In genomic region chr5:171386861-171387254, GRCh38 we compare ENCODE assay signal across 8 cellular contexts. TPM values are rescaled to one million over a fixed set of nuclear protein-coding genes. Genes with fewer than 3 reads are reported as not detected.
A peak's percentile ranks its signal among the peaks of the same experiment; 100 is the strongest.
DNase-seq lines count a peak whose midpoint lies in the region; ATAC-seq, FAIRE-seq and TF ChIP-seq lines count a peak whose summit lies in the region.

No MANE protein-coding gene starts in this region.

- H3K27me3 Mint-ChIP-seq in dendritic cell treated with granulocyte-macrophage colony-stimulating factor and Interleukin-4, amounts not matched to agents 40 ng/mL and 50 ng/mL, for 4 days, result no peaks in the 10 kb centered on the region
- H3K27me3 Mint-ChIP-seq in naive thymus-derived CD8-positive, alpha-beta T cell, result peaks cover 0 to 7% (median 0%) of the 10 kb centered on the region in 5 donors

- peaks cover 26% of the 10 kb centered on the region for H3K4me1 Mint-ChIP-seq in dendritic cell treated with granulocyte-macrophage colony-stimulating factor and Interleukin-4, amounts not matched to agents 40 ng/mL and 50 ng/mL, for 4 days (ENCODE audit: low read depth)
- peaks cover 25 to 53% (median 42%) of the 10 kb centered on the region in 4 donors for H3K4me1 Mint-ChIP-seq in naive thymus-derived CD8-positive, alpha-beta T cell

- ATAC-seq in GM18907 (IDR thresholded peaks at IDR 0.05; ENCODE audit: unreplicated experiment) (peak; percentile 2), GM21619 (IDR thresholded peaks at IDR 0.05; ENCODE audit: unreplicated experiment) (no peak)
- ATAC-seq in naive thymus-derived CD8-positive, alpha-beta T cell, result no peak

- intact Hi-C loops in dendritic cell treated with granulocyte-macrophage colony-stimulating factor and Interleukin-4, amounts not matched to agents 40 ng/mL and 50 ng/mL, for 4 days (cut with micrococcal nuclease), result no loop called here

- peak; percentile 63 for DNase-seq in NCI-H69 (lab: John Stamatoyannopoulos, UW)
- no peak for DNase-seq in naive thymus-derived CD8-positive, alpha-beta T cell
- DNase-seq in SHP77 treated with DMSO at 0.1 percent for 48 hours (lab: John Stamatoyannopoulos, UW), result no peak
- no peak for DNase-seq in H54 (ENCODE audit: insufficient read length, low spot score)
- DNase-seq in HCEC 1CT, result no peak

- H3K27ac Mint-ChIP-seq in dendritic cell treated with granulocyte-macrophage colony-stimulating factor and Interleukin-4, amounts not matched to agents 40 ng/mL and 50 ng/mL, for 4 days, result peak overlapping the region; percentile 94
- peak overlapping the region; percentile 98 to 100 (median 100) for H3K27ac Mint-ChIP-seq in naive thymus-derived CD8-positive, alpha-beta T cell

- peak overlapping the region; percentile 95 for H3K4me3 Mint-ChIP-seq in dendritic cell treated with granulocyte-macrophage colony-stimulating factor and Interleukin-4, amounts not matched to agents 40 ng/mL and 50 ng/mL, for 4 days
- peak overlapping the region; percentile 91 to 99 (median 98) for H3K4me3 Mint-ChIP-seq in naive thymus-derived CD8-positive, alpha-beta T cell

- no peaks in the 10 kb centered on the region for H3K9me3 Mint-ChIP-seq in dendritic cell treated with granulocyte-macrophage colony-stimulating factor and Interleukin-4, amounts not matched to agents 40 ng/mL and 50 ng/mL, for 4 days
- H3K9me3 Mint-ChIP-seq in naive thymus-derived CD8-positive, alpha-beta T cell, result peaks cover 0 to 5% (median 0%) of the 10 kb centered on the region in 9 donors

- POLR2A ChIA-PET in naive thymus-derived CD8-positive, alpha-beta T cell (lab: Charles Lee), result interaction anchor here (1.0 to 2.6 kb wide), 9 partner anchors 9 to 1379 kb away, joined by 3 to 19 read pairs (median 3); partner anchors contain the start of genes FBXW11 and FGF18

- peaks cover 39% of the 10 kb centered on the region for H3K36me3 Mint-ChIP-seq in dendritic cell treated with granulocyte-macrophage colony-stimulating factor and Interleukin-4, amounts not matched to agents 40 ng/mL and 50 ng/mL, for 4 days (ENCODE audit: low read depth)
- H3K36me3 Mint-ChIP-seq in naive thymus-derived CD8-positive, alpha-beta T cell, result peaks cover 8 to 28% (median 8%) of the 10 kb centered on the region in 3 donors

- TF ChIP-seq POLR2A in H54 (IDR thresholded peaks at IDR 0.05; ENCODE audit: low read depth, low read length), result no peak

- no peak for FAIRE-seq in H54 (lab: Jason Lieb, UNC)

RNA-seq across cellular contexts. Expression of gene NPM1, which starts 0.8 kb away (rescaled TPM):
- 1,000 to 10,000 TPM; 1,231 to 1,305 TPM for total RNA-seq in naive thymus-derived CD8-positive, alpha-beta T cell
- 1,000 to 10,000 TPM in 2 of 3 donors, 100 to 1,000 TPM in 1; 960 to 1,086 (median 1,032) TPM for polyA plus RNA-seq in naive thymus-derived CD8-positive, alpha-beta T cell

RNA-seq across cellular contexts. Expression of gene FGF18, which starts 32.6 kb away (rescaled TPM):
- under 1 TPM; 0.38 to 0.42 TPM for total RNA-seq in naive thymus-derived CD8-positive, alpha-beta T cell
- not detected for polyA plus RNA-seq in naive thymus-derived CD8-positive, alpha-beta T cell
